11 cellular contexts compared by ENCODE assay signal in genomic region chr17:76426853-76427252, GRCh38. TPM values are rescaled to one million over a fixed set of nuclear protein-coding genes. Genes with fewer than 3 reads are reported as not detected.
"Had no signal": no experiment of that assay in that cellular context is flagged by ENCODE, and none has a peak within 500 bp of the region (broad histone marks: within the 10 kb centered on the region; RNA-seq: fewer than 3 reads in every experiment).

No MANE protein-coding gene starts in this region.

- H3K9me3 ChIP-seq: breast epithelium, tibial artery, vagina had no signal

- DNase-seq: activated CD4-positive, alpha-beta T cell treated with anti-CD3 and anti-CD28 coated beads, Interleukin-2, amount 50 U/mL, for 4 hours; activated T-cell treated with anti-CD3 and anti-CD28 coated beads, Interleukin-2, amount 50 U/mL, for 1 hour; mesendoderm; small intestine had no signal

- H3K36me3 ChIP-seq: breast epithelium, tibial artery, vagina had no signal

- ATAC-seq: activated CD4-positive, CD25-positive, alpha-beta regulatory T cell treated with anti-CD3 and anti-CD28 coated beads, Interleukin-2, amount 50 U/mL, for 24 hours had no signal

- H3K27ac ChIP-seq: breast epithelium, tibial artery, vagina had no signal

- H3K4me3 ChIP-seq: breast epithelium, tibial artery, vagina had no signal

- FAIRE-seq: keratinocyte, small intestine, TTC549 had no signal

- H3K27me3 ChIP-seq: breast epithelium, tibial artery, vagina had no signal

RNA-seq across cellular contexts. Expression of gene AANAT, which starts 40.5 kb away (rescaled TPM):
- total RNA-seq: breast epithelium, left ventricle myocardium superior, vagina had no signal
- polyA plus RNA-seq: keratinocyte, small intestine had no signal
